8 cellular contexts compared by ENCODE assay signal in genomic region chr2:212227755-212228154, GRCh38.
DNase-seq lines count a peak whose midpoint lies in the region; ATAC-seq and TF ChIP-seq lines count a peak whose summit lies in the region.

No MANE protein-coding gene starts in this region.

- DNase-seq in HS-27A (ENCODE audit: low read depth) (peak; percentile 43), NCI-H524 (lab: John Stamatoyannopoulos, UW) (peak; percentile 56 to 84), stomach (peak; percentile 58), KBM-7 (no peak)
- no peak for DNase-seq in activated T-cell treated with anti-CD3 and anti-CD28 coated beads, Interleukin-2, amount 50 U/mL, for 4 hours
- DNase-seq in stimulated activated CD4-positive, alpha-beta T cell treated with anti-CD3 and anti-CD28 coated beads, Interleukin-1b, Interleukin-23, amount 100 ng/mL, for 48 hours, result no peak

- H3K36me3 ChIP-seq in stomach, result no peaks in the 10 kb centered on the region

- H3K4me3 Mint-ChIP-seq in activated T-cell treated with anti-CD3 and anti-CD28 coated beads, Interleukin-2, amount 50 U/mL, for 4 hours, result no peak overlapping the region

- TF ChIP-seq EP300 in stomach (IDR thresholded peaks at IDR 0.05), result no peak

- intact Hi-C loops in stomach (cut with DNase I; ENCODE audit: low total_unique reads), result no loop called here

- no peaks in the 10 kb centered on the region for H3K9me3 ChIP-seq in stomach

- H3K4me1 Mint-ChIP-seq in activated T-cell treated with anti-CD3 and anti-CD28 coated beads, Interleukin-2, amount 50 U/mL, for 4 hours (ENCODE audit: low read depth), result no peaks in the 10 kb centered on the region

- H3K27ac ChIP-seq in stomach, result no peak overlapping the region

- in situ Hi-C loops in KBM-7 (cut with MboI; ENCODE audit: low pct_unique_long_range_greater_than_20kb, low sequenced_read_pairs), result no loop called here

- H3K36me3 Mint-ChIP-seq in activated T-cell treated with anti-CD3 and anti-CD28 coated beads, Interleukin-2, amount 50 U/mL, for 4 hours (ENCODE audit: insufficient read depth), result no peaks in the 10 kb centered on the region

- H3K27me3 Mint-ChIP-seq in activated T-cell treated with anti-CD3 and anti-CD28 coated beads, Interleukin-2, amount 50 U/mL, for 4 hours (ENCODE audit: low read depth), result no peaks in the 10 kb centered on the region

- 20 to 40% (median 21%) methylated on average over 4 of the region's 4 CpGs for WGBS in stomach, 5 donors

- no peak for TF ChIP-seq POLR2A in stomach (IDR thresholded peaks at IDR 0.05)

- H3K27me3 ChIP-seq in stomach, result no peaks in the 10 kb centered on the region

- H3K4me1 ChIP-seq in stomach, result peaks cover 0 to 13% (median 4%) of the 10 kb centered on the region in 4 donors

- no peak overlapping the region for H3K4me3 ChIP-seq in stomach

- H3K9me3 Mint-ChIP-seq in activated T-cell treated with anti-CD3 and anti-CD28 coated beads, Interleukin-2, amount 50 U/mL, for 4 hours, result peaks cover 7% of the 10 kb centered on the region

- no peak for TF ChIP-seq CTCF in stomach (IDR thresholded peaks at IDR 0.05)

- peak; percentile 67 for ATAC-seq in esophagus mucosa
- no peak for ATAC-seq in HG02884 (IDR thresholded peaks at IDR 0.05; ENCODE audit: unreplicated experiment)
- ATAC-seq in activated T-cell treated with anti-CD3 and anti-CD28 coated beads, Interleukin-2, amount 50 U/mL, for 4 hours, result no peak

Comparison
In these comparisons a context has a peak if more than half of its experiments do, and no peak if none do; other contexts are left out.
1. DNase-seq: peak in HS-27A (single experiment), NCI-H524 (2 of 2) and stomach (single experiment); none in activated T-cell treated with anti-CD3 and anti-CD28 coated beads, Interleukin-2, amount 50 U/mL, for 4 hours (single experiment), stimulated activated CD4-positive, alpha-beta T cell treated with anti-CD3 and anti-CD28 coated beads, Interleukin-1b, Interleukin-23, amount 100 ng/mL, for 48 hours (single experiment) and KBM-7 (single experiment).